8 cellular contexts compared by ENCODE assay signal in the genomic region with DNA sequence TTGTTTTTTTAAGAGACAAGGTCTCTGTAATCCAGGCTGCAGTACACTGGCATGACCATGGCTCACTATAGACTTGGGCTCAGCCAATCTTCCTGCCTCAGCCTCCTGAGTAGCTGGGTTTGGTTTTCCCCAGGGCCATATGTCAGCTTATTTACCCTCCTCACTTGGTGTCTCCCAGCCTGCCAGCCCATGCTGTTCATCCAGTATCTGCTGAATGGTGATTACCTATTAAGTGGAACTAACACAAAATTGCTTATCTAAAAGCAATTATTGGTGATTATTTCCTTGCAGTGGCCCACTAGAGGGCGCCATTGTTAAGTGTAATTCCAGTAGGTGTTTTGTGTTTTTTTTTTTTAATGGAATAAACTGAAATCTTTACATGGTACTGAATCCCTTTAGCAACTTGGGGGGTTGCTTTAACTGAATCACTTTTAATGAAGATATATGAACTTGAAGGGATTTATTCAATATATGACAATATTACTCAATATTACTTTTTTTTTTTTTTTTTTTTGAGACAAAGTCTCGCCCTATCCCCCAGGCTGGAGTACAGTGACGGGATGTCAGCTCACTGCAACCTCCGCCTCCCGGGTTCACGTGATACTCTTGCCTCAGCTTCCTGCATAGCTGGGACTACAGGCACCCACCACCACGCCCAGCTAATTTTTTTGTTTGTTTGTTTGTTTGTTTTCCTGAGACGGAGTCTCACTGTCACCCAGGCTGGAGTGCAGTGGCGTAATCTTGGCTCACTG. TPM values are rescaled to one million over a fixed set of nuclear protein-coding genes. Genes with fewer than 3 reads are reported as not detected.
DNase-seq lines count a peak whose midpoint lies in the region; ATAC-seq, FAIRE-seq and TF ChIP-seq lines count a peak whose summit lies in the region.

No MANE protein-coding gene starts in this region.

- no peaks in the 10 kb centered on the region for H3K27me3 Mint-ChIP-seq in CD8-positive, alpha-beta memory T cell

- POLR2A ChIA-PET in CD8-positive, alpha-beta memory T cell (lab: Charles Lee), result interaction anchor here (0.8 to 1.1 kb wide), 2 partner anchors 14 kb away, joined by 3 to 4 read pairs; a partner anchor contains a TSS

- H3K27ac ChIP-seq in CD8-positive, alpha-beta memory T cell (ENCODE audit: low read depth, low read length), result no peak overlapping the region
- H3K27ac ChIP-seq in SJCRH30, result no peak overlapping the region

- H3K27ac Mint-ChIP-seq in CD8-positive, alpha-beta memory T cell, result peak overlapping the region in 3 of 8 donors; percentile 38 to 55 (median 53)

- peaks cover 6 to 12% (median 7%) of the 10 kb centered on the region in 3 donors for H3K4me1 Mint-ChIP-seq in CD8-positive, alpha-beta memory T cell

- no peaks in the 10 kb centered on the region for H3K9me3 ChIP-seq in CD8-positive, alpha-beta memory T cell (ENCODE audit: low read length)
- no peaks in the 10 kb centered on the region for H3K9me3 ChIP-seq in SJCRH30 (replicated peaks)

- H3K27me3 ChIP-seq in CD8-positive, alpha-beta memory T cell (ENCODE audit: insufficient read depth, low read length, poor library complexity, severe bottlenecking), result no peaks in the 10 kb centered on the region
- H3K27me3 ChIP-seq in SJCRH30, result no peaks in the 10 kb centered on the region

- FAIRE-seq in GM12892 (lab: Jason Lieb, UNC), result no peak

- no peak for TF ChIP-seq POLR2A in GM12892 (IDR thresholded peaks at IDR 0.05; ENCODE audit: low read depth, low read length)

- peak; percentile 45 for ATAC-seq in sciatic nerve

- peak; percentile 55 to 77 (median 62) for DNase-seq in CD8-positive, alpha-beta memory T cell
- DNase-seq in KBM-7, result peak; percentile 69
- DNase-seq in SJCRH30, result peak; percentile 72 to 88
- peak; percentile 89 for DNase-seq in activated effector memory CD4-positive, alpha-beta T cell treated with anti-CD3 and anti-CD28 coated beads, Interleukin-2, amount 50 U/mL, for 16 hours
- peak; percentile 69 for DNase-seq in glomerular visceral epithelial cell (ENCODE audit: extremely low spot score)
- DNase-seq in sciatic nerve (ENCODE audit: low spot score), result peak; percentile 84
- no peak for DNase-seq in GM12892 (ENCODE audit: insufficient read length)
- DNase-seq in NCI-H226, result no peak

- peaks cover 0 to 38% (median 13%) of the 10 kb centered on the region in 3 donors for H3K36me3 Mint-ChIP-seq in CD8-positive, alpha-beta memory T cell

- H3K4me3 ChIP-seq in CD8-positive, alpha-beta memory T cell (ENCODE audit: low read length), result no peak overlapping the region
- no peak overlapping the region for H3K4me3 ChIP-seq in SJCRH30

- H3K9me3 Mint-ChIP-seq in CD8-positive, alpha-beta memory T cell, result no peaks in the 10 kb centered on the region

- H3K36me3 ChIP-seq in CD8-positive, alpha-beta memory T cell (ENCODE audit: insufficient read depth, low read length), result peaks cover 14% of the 10 kb centered on the region
- peaks cover 26% of the 10 kb centered on the region for H3K36me3 ChIP-seq in SJCRH30

- in situ Hi-C loops in KBM-7 (cut with MboI; ENCODE audit: low pct_unique_long_range_greater_than_20kb, low sequenced_read_pairs), result no loop called here

- H3K4me1 ChIP-seq in CD8-positive, alpha-beta memory T cell (ENCODE audit: insufficient read depth, low read length), result peaks cover 6% of the 10 kb centered on the region
- peaks cover 3% of the 10 kb centered on the region; the same call in 1 of the 2 replicates for H3K4me1 ChIP-seq in SJCRH30

- no peak overlapping the region for H3K4me3 Mint-ChIP-seq in CD8-positive, alpha-beta memory T cell

- CTCF ChIA-PET in CD8-positive, alpha-beta memory T cell (lab: Charles Lee), result interaction anchor here (0.7 to 5.5 kb wide), 13 partner anchors 11 to 339 kb away, joined by 3 to 39 read pairs (median 6); a partner anchor contains a TSS

- intact Hi-C loops in sciatic nerve (cut with DNase I), result loop anchor here (5.0 to 10.0 kb wide), 4 partner anchors 155 to 337 kb away; no protein-coding TSS in a partner anchor

RNA-seq across cellular contexts. Expression of a gene that starts 13.8 kb away (rescaled TPM):
- 10 to 100 TPM; 83.5 to 88.4 TPM for total RNA-seq in CD8-positive, alpha-beta memory T cell
- polyA plus RNA-seq in CD8-positive, alpha-beta memory T cell, result 24.2 TPM
- 93.7 and 101 TPM in 2 replicates for total RNA-seq in SJCRH30 (2014; rRNA removed; shearing (Covaris generic))
- total RNA-seq in sciatic nerve, result 27.2 TPM
- polyA plus RNA-seq in GM12892 (2012; ENCODE audit: missing spikeins), result 41.7 TPM

RNA-seq across cellular contexts. Expression of a gene that starts 43.0 kb away (rescaled TPM):
- total RNA-seq in CD8-positive, alpha-beta memory T cell, result under 1 TPM in 1 of 2 experiments, not detected in 1; 0.11 TPM
- polyA plus RNA-seq in CD8-positive, alpha-beta memory T cell, result not detected
- 28.5 and 31.8 TPM in 2 replicates for total RNA-seq in SJCRH30 (2014; rRNA removed; shearing (Covaris generic))
- not detected for total RNA-seq in sciatic nerve
- polyA plus RNA-seq in GM12892 (2012; ENCODE audit: missing spikeins), result not detected

Comparison
In these comparisons a context has a peak if more than half of its experiments do, and no peak if none do; other contexts are left out.
1. DNase-seq: peak in CD8-positive, alpha-beta memory T cell (5 of 5), KBM-7 (single experiment), SJCRH30 (2 of 2), activated effector memory CD4-positive, alpha-beta T cell treated with anti-CD3 and anti-CD28 coated beads, Interleukin-2, amount 50 U/mL, for 16 hours (single experiment), glomerular visceral epithelial cell (single experiment) and sciatic nerve (single experiment); none in GM12892 (single experiment) and NCI-H226 (single experiment).
2. RNA of a gene that starts 43.0 kb away (total RNA-seq): 28.5 to 31.8 TPM in SJCRH30; 0.11 TPM in CD8-positive, alpha-beta memory T cell and not detected in sciatic nerve (single experiment); every median in the first group is over 10 times any median in the second.